8 cellular contexts compared by ENCODE assay signal in the genomic region with DNA sequence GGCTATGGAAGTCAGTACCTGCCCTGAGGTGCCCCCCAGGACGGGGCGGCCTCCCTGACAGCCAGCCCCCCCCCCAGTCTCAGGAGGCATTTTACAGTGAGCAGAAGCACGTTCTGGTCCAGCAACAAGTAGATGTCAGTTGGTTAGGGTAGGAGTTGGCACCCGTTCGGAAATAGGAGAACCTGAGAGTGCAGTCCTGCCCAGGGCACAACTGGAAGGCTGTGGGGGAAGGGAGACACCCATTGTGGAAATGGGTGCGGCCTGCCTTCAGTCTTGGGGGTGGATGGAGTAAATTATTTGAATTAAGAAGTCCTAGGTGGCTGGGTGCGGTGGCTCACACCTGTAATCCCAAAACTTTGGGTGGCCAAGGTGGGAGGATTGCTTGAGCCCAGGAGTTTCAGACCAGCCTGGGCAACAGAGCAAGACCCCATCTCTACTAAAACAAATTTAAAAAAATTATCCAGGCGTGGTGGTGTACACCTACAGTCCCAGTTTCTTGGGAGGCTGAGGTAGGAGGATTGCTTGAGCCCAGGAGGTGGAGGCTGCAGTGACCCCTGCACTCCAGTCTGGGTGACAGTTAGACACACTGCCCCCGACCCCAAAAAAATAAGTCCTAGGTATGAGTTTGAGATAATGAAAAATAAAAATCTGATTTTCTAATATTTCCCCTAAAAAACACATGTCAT. TPM values are rescaled to one million over a fixed set of nuclear protein-coding genes. Genes with fewer than 3 reads are reported as not detected.
A peak's percentile ranks its signal among the peaks of the same experiment; 100 is the strongest.
DNase-seq lines count a peak whose midpoint lies in the region; ATAC-seq lines count a peak whose summit lies in the region.

No MANE protein-coding gene starts in this region.

- H3K27me3 ChIP-seq in iPS-18a (ENCODE audit: control insufficient read depth, insufficient read depth, low read length) (peaks cover 12% of the 10 kb centered on the region), stomach smooth muscle (ENCODE audit: control insufficient read depth in 1 of 2, insufficient read depth in 2 of 2, low read length in 2 of 2) (no peaks in the 10 kb centered on the region)

- H3K36me3 Mint-ChIP-seq in activated T-cell treated with anti-CD3 and anti-CD28 coated beads, Interleukin-2, amount 50 U/mL, for 72 hours (ENCODE audit: insufficient read depth in 2 of 2) = peaks cover 18 to 30% of the 10 kb centered on the region in 2 donors

- peak overlapping the region; percentile 87 for H3K27ac ChIP-seq in iPS-18a (ENCODE audit: low read length)
- peak overlapping the region; percentile 87 for H3K27ac ChIP-seq in stomach smooth muscle (ENCODE audit: low read length)

- peaks cover 46% of the 10 kb centered on the region for H3K36me3 ChIP-seq in iPS-18a (ENCODE audit: control insufficient read depth, low read depth, low read length)
- peaks cover 34 to 35% of the 10 kb centered on the region in 2 donors for H3K36me3 ChIP-seq in stomach smooth muscle (ENCODE audit: control insufficient read depth in 2 of 2, insufficient read depth in 2 of 2, low read length in 2 of 2)

- H3K4me3 ChIP-seq in iPS-18a (ENCODE audit: low read length) (peak overlapping the region; percentile 89), stomach smooth muscle (ENCODE audit: low read length in 2 of 2) (peak overlapping the region; percentile 90 to 99)

- peaks cover 74% of the 10 kb centered on the region for H3K4me1 Mint-ChIP-seq in activated T-cell treated with anti-CD3 and anti-CD28 coated beads, Interleukin-2, amount 50 U/mL, for 72 hours (ENCODE audit: low read depth)

- no peaks in the 10 kb centered on the region for H3K9me3 Mint-ChIP-seq in activated T-cell treated with anti-CD3 and anti-CD28 coated beads, Interleukin-2, amount 50 U/mL, for 72 hours

- no peak for ATAC-seq in activated T-cell treated with anti-CD3 and anti-CD28 coated beads, Interleukin-2, amount 50 U/mL, for 72 hours (replicated peaks in 1 of 2)
- no peak for ATAC-seq in GM19463 (IDR thresholded peaks at IDR 0.05; ENCODE audit: unreplicated experiment)

- H3K4me1 ChIP-seq in iPS-18a (ENCODE audit: control insufficient read depth, low read depth, low read length) (peaks cover 28% of the 10 kb centered on the region), stomach smooth muscle (ENCODE audit: control insufficient read depth, insufficient read depth, low read length) (peaks cover 89% of the 10 kb centered on the region)

- DNase-seq in SIG-M5 treated with dmso at 0.1 percent for 504 hours (lab: John Stamatoyannopoulos, UW; ENCODE audit: unreplicated experiment) (peak; percentile 40), SIG-M5 (lab: John Stamatoyannopoulos, UW) (no peak), cerebellar nuclear complex (lab: John Stamatoyannopoulos, UW) (no peak), G401 (ENCODE audit: low spot score) (no peak)
- DNase-seq in activated T-cell treated with anti-CD3 and anti-CD28 coated beads, Interleukin-2, amount 50 U/mL, for 72 hours = no peak

- peak overlapping the region; percentile 83 to 98 for H3K4me3 Mint-ChIP-seq in activated T-cell treated with anti-CD3 and anti-CD28 coated beads, Interleukin-2, amount 50 U/mL, for 72 hours

- H3K27me3 Mint-ChIP-seq in activated T-cell treated with anti-CD3 and anti-CD28 coated beads, Interleukin-2, amount 50 U/mL, for 72 hours (ENCODE audit: low read depth) = no peaks in the 10 kb centered on the region

- H3K9ac ChIP-seq in iPS-18a (ENCODE audit: low read length) = peak overlapping the region; percentile 97
- H3K9ac ChIP-seq in stomach smooth muscle (ENCODE audit: low read length in 2 of 2) = peak overlapping the region; percentile 86 to 95

- H3K27ac Mint-ChIP-seq in activated T-cell treated with anti-CD3 and anti-CD28 coated beads, Interleukin-2, amount 50 U/mL, for 72 hours = peak overlapping the region; percentile 98

- in situ Hi-C loops in G401 (cut with HindIII; ENCODE audit: low sequenced_read_pairs) = no loop called here

- H3K9me3 ChIP-seq in iPS-18a (ENCODE audit: control insufficient read depth, low read depth, low read length) = no peaks in the 10 kb centered on the region
- H3K9me3 ChIP-seq in stomach smooth muscle (ENCODE audit: control insufficient read depth in 2 of 2, low read length in 2 of 2) = no peaks in the 10 kb centered on the region

RNA-seq across cellular contexts. Expression of a gene that starts 1.2 kb away (rescaled TPM):
- total RNA-seq in activated T-cell treated with anti-CD3 and anti-CD28 coated beads, Interleukin-2, amount 50 U/mL, for 72 hours = 100 to 1,000 TPM; 400 to 456 TPM
- total RNA-seq in G401 (2014; rRNA removed; shearing (Covaris generic)) = 196 and 215 TPM in 2 replicates

RNA-seq across cellular contexts. Expression of a gene that starts 5.0 kb away (rescaled TPM):
- total RNA-seq in activated T-cell treated with anti-CD3 and anti-CD28 coated beads, Interleukin-2, amount 50 U/mL, for 72 hours = 10 to 100 TPM; 59.8 to 69.1 TPM
- 37.9 and 45.0 TPM in 2 replicates for total RNA-seq in G401 (2014; rRNA removed; shearing (Covaris generic))

RNA-seq across cellular contexts. Expression of a gene that starts 15.4 kb away (rescaled TPM):
- not detected for total RNA-seq in activated T-cell treated with anti-CD3 and anti-CD28 coated beads, Interleukin-2, amount 50 U/mL, for 72 hours
- total RNA-seq in G401 (2014; rRNA removed; shearing (Covaris generic)) = 0.31 and 1.3 TPM in 2 replicates

RNA-seq across cellular contexts. Expression of a gene that starts 21.9 kb away (rescaled TPM):
- 10 to 100 TPM; 72.3 to 75.4 TPM for total RNA-seq in activated T-cell treated with anti-CD3 and anti-CD28 coated beads, Interleukin-2, amount 50 U/mL, for 72 hours
- total RNA-seq in G401 (2014; rRNA removed; shearing (Covaris generic)) = 14.0 and 17.5 TPM in 2 replicates

RNA-seq across cellular contexts. Expression of a gene that starts 28.8 kb away (rescaled TPM):
- total RNA-seq in activated T-cell treated with anti-CD3 and anti-CD28 coated beads, Interleukin-2, amount 50 U/mL, for 72 hours = 100 to 1,000 TPM; 169 to 201 TPM
- total RNA-seq in G401 (2014; rRNA removed; shearing (Covaris generic)) = 61.3 and 98.5 TPM in 2 replicates
